ENCODE assay signal across 16 cellular contexts in genomic region chr22:21451545-21452520, GRCh38. TPM values are rescaled to one million over a fixed set of nuclear protein-coding genes. Genes with fewer than 3 reads are reported as not detected.
DNase-seq lines count a peak whose midpoint lies in the region; ATAC-seq, FAIRE-seq and TF ChIP-seq lines count a peak whose summit lies in the region.
"Had no signal": no experiment of that assay in that cellular context is flagged by ENCODE, and none has a peak within 500 bp of the region (broad histone marks: within the 10 kb centered on the region; RNA-seq: fewer than 3 reads in every experiment).

No MANE protein-coding gene starts in this region.

- H3K9me3 ChIP-seq in sigmoid colon = no peaks in the 10 kb centered on the region
- H3K9me3 ChIP-seq: ovary had no signal

- intact Hi-C loops in lower leg skin (cut with DNase I; ENCODE audit: low total_unique reads) = no loop called here
- intact Hi-C loops in sigmoid colon (cut with DNase I) = no loop called here

- TF ChIP-seq POLR2A in lower leg skin (IDR thresholded peaks at IDR 0.05) (no peak), sigmoid colon (IDR thresholded peaks at IDR 0.05) (no peak)

- H3K27me3 Mint-ChIP-seq in WTC11 (ENCODE audit: low read depth) = no peaks in the 10 kb centered on the region
- H3K27me3 Mint-ChIP-seq: T-cell had no signal

- TF ChIP-seq CTCF in WTC11 (IDR thresholded peaks at IDR 0.05) (no peak), lower leg skin (IDR thresholded peaks at IDR 0.05) (no peak), sigmoid colon (IDR thresholded peaks at IDR 0.05) (no peak)

- H3K27ac ChIP-seq in sigmoid colon = no peak overlapping the region
- H3K27ac ChIP-seq: hepatocyte, ovary had no signal

- H3K4me3 ChIP-seq in lower leg skin (ENCODE audit: low read depth, poor library complexity, severe bottlenecking) (no peak overlapping the region), sigmoid colon (no peak overlapping the region)
- H3K4me3 ChIP-seq: hepatocyte, ovary had no signal

- CTCF ChIA-PET in WTC11 (lab: Charles Lee) = interaction anchor here (1.0 to 1.1 kb wide), 2 partner anchors 191 to 195 kb away, joined by 3 to 5 read pairs; partner anchors contain the start of gene SDF2L1

- no peaks in the 10 kb centered on the region for H3K4me1 ChIP-seq in sigmoid colon

- peaks cover 32% of the 10 kb centered on the region for H3K4me1 Mint-ChIP-seq in WTC11
- H3K4me1 Mint-ChIP-seq: T-cell had no signal

- ATAC-seq in WTC11 = no peak
- ATAC-seq: T-cell had no signal

- no peak for TF ChIP-seq EP300 in sigmoid colon (IDR thresholded peaks at IDR 0.05)

- peaks cover 1 to 3% (median 2%) of the 10 kb centered on the region in 4 donors for H3K36me3 ChIP-seq in sigmoid colon
- H3K36me3 ChIP-seq: ovary had no signal

- 0 out of 2 replicates have a peak overlapping the region, but pooled peaks have one; percentile 36 for H3K27ac Mint-ChIP-seq in WTC11
- H3K27ac Mint-ChIP-seq: T-cell had no signal

- DNase-seq in WTC11 (ENCODE audit: low spot score) = no peak
- peak; percentile 9 to 59 for DNase-seq in lower leg skin (ENCODE audit: low spot score in 2 of 2)
- DNase-seq in sigmoid colon = peak; percentile 28
- no peak for DNase-seq in NCI-H1105 treated with DMSO at 0.1 percent for 48 hours (lab: John Stamatoyannopoulos, UW)
- no peak for DNase-seq in C1 segment of cervical spinal cord (lab: John Stamatoyannopoulos, UW)
- no peak for DNase-seq in NCI-H446 (lab: John Stamatoyannopoulos, UW)
- DNase-seq: activated gamma-delta T cell treated with Interleukin-2 at 50 U/mL for 16 hours, anterior cingulate cortex, NCI-H2081, NCI-H510A treated with DMSO at 0.1 percent for 48 hours, SHP77 had no signal

- H3K9me3 Mint-ChIP-seq in WTC11 = no peaks in the 10 kb centered on the region
- H3K9me3 Mint-ChIP-seq: T-cell had no signal

- POLR2A ChIA-PET in WTC11 (lab: Charles Lee) = interaction anchor here (0.5 kb wide), 1 partner anchor 456 kb away, joined by 5 read pairs; no protein-coding TSS in a partner anchor

- no peak overlapping the region for H3K4me3 Mint-ChIP-seq in WTC11
- H3K4me3 Mint-ChIP-seq: T-cell had no signal

- peak; percentile 47 for FAIRE-seq in G401.6 (lab: Jason Lieb, UNC)
- FAIRE-seq: kidney had no signal

- 78 to 79% methylated on average over 7 of the region's 7 CpGs for WGBS in lower leg skin, 2 donors
- 79 to 86% methylated on average over 7 of the region's 7 CpGs for WGBS in sigmoid colon, 2 donors

- 0 out of 2 replicates have a peak, but pooled peaks cover 3% of the 10 kb centered on the region for H3K36me3 Mint-ChIP-seq in WTC11
- H3K36me3 Mint-ChIP-seq: T-cell had no signal

- no peaks in the 10 kb centered on the region for H3K27me3 ChIP-seq in sigmoid colon
- H3K27me3 ChIP-seq: hepatocyte, ovary had no signal

TF ChIP-seq in WTC11, 78 proteins besides CTCF, POLR2A, EP300 and RAD21:
- TF ChIP-seq ZNF425 (CRISPR knock-in tag; conservative IDR thresholded peaks at IDR 0.05) = no peak
- TF ChIP-seq ZNF396 (CRISPR knock-in tag; IDR thresholded peaks at IDR 0.05; ENCODE audit: borderline replicate concordance) = no peak
- no peak for TF ChIP-seq ESRRA (CRISPR knock-in tag; IDR thresholded peaks at IDR 0.05; ENCODE audit: borderline replicate concordance)
- TF ChIP-seq GRHL2 (CRISPR knock-in tag; IDR thresholded peaks at IDR 0.05; ENCODE audit: insufficient replicate concordance, severe bottlenecking) = no peak
- TF ChIP-seq ARID4B (CRISPR knock-in tag; IDR thresholded peaks at IDR 0.05; ENCODE audit: borderline replicate concordance) = no peak
- no peak for TF ChIP-seq PRDM15 (CRISPR knock-in tag; IDR thresholded peaks at IDR 0.05)
- TF ChIP-seq CDX4 (CRISPR knock-in tag; IDR thresholded peaks at IDR 0.05; ENCODE audit: borderline replicate concordance) = no peak

RNA-seq across cellular contexts. Expression of gene TMEM191C, which starts 15.4 kb away (rescaled TPM):
- total RNA-seq in WTC11 (2021) (4.8 to 6.4 TPM (median 5.2 TPM) in 3 replicates), lower leg skin (1 to 10 TPM in 3 of 4 donors, under 1 TPM in 1; 0.13 to 4.0 (median 1.5) TPM), sigmoid colon (1 to 10 TPM in 1 of 4 donors, under 1 TPM in 3; 0.27 to 6.3 (median 0.77) TPM)
- 10 to 100 TPM in 1 of 3 donors, 1 to 10 TPM in 2; 2.0 to 10.2 (median 5.3) TPM for polyA plus RNA-seq in sigmoid colon

RNA-seq across cellular contexts. Expression of gene HIC2, which starts 34.7 kb away (rescaled TPM):
- total RNA-seq in WTC11 (2021) = 30.4 to 33.3 TPM (median 31.2 TPM) in 3 replicates
- 1 to 10 TPM; 3.8 to 6.6 (median 5.0) TPM for total RNA-seq in lower leg skin
- 1 to 10 TPM; 2.1 to 4.2 (median 2.7) TPM for total RNA-seq in sigmoid colon
- 1 to 10 TPM; 1.2 to 3.5 (median 1.4) TPM for polyA plus RNA-seq in sigmoid colon

Comparison
In these comparisons a context has a peak if more than half of its experiments do, and no peak if none do; other contexts are left out.
1. DNase-seq: peak in lower leg skin (2 of 2) and sigmoid colon (single experiment); none in WTC11 (single experiment), NCI-H1105 treated with DMSO at 0.1 percent for 48 hours (single experiment), C1 segment of cervical spinal cord (0 of 14) and NCI-H446 (0 of 2).